ENCODE assay signal across 12 cellular contexts in the genomic region with DNA sequence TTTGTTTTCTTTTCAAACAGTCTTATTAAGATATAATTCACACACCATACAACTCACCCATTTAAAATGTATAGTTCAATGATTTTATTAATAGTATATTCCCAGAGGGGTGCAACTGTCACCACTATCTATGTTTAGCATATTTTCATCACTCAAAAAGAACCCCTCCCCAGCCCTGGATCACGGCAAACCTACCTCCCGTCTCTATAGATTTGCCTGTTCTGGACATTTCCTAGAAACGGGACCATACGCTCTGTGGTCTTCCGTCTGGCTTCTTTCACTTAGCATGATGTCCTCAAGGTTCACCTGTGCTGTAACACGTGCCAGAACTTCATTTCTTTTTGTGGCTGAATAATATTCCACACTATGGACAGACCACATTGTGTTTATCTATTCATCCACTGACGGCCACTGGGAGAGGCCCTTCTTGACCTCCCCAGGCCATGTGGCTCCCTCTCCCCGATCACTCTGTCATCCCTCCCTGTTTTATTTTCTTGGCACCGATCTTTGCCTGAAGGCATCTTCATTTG. TPM values are rescaled to one million over a fixed set of nuclear protein-coding genes. Genes with fewer than 3 reads are reported as not detected.
DNase-seq lines count a peak whose midpoint lies in the region; ATAC-seq and TF ChIP-seq lines count a peak whose summit lies in the region.
"Had no signal": no experiment of that assay in that cellular context is flagged by ENCODE, and none has a peak within 500 bp of the region (broad histone marks: within the 10 kb centered on the region; RNA-seq: fewer than 3 reads in every experiment).

No MANE protein-coding gene starts in this region.

- peak overlapping the region; percentile 95 for H3K27ac ChIP-seq in CD8-positive, alpha-beta memory T cell (ENCODE audit: low read depth, low read length)
- H3K27ac ChIP-seq in dorsolateral prefrontal cortex (peak overlapping the region in 36 of 59 donors; percentile 0 to 77 (median 60)), rectal smooth muscle tissue (ENCODE audit: low read depth, low read length) (no peak overlapping the region)

- H3K9me2 ChIP-seq in Loucy (replicated peaks; ENCODE audit: low read depth, low read length): no peaks in the 10 kb centered on the region

- no peaks in the 10 kb centered on the region for H3K27me3 Mint-ChIP-seq in CD8-positive, alpha-beta memory T cell

- no peaks in the 10 kb centered on the region for H3K9me3 Mint-ChIP-seq in CD8-positive, alpha-beta memory T cell

- peak overlapping the region; percentile 89 for H3K4me2 ChIP-seq in Loucy (ENCODE audit: low read depth, low read length, poor library complexity, severe bottlenecking)

- DNase-seq in CD8-positive, alpha-beta memory T cell: peak in 1 of 5 donors; percentile 9
- DNase-seq in dorsolateral prefrontal cortex: no peak
- DNase-seq in NCI-H510A (lab: John Stamatoyannopoulos, UW): no peak
- no peak for DNase-seq in COLO829 (ENCODE audit: low spot score)
- DNase-seq in left lobe of liver (ENCODE audit: low spot score): no peak
- no peak for DNase-seq in NCI-H510A treated with DMSO at 0.1 percent for 48 hours (lab: John Stamatoyannopoulos, UW)
- DNase-seq: NCI-H1417 treated with DMSO at 0.1 percent for 48 hours had no signal

- H2AFZ ChIP-seq in Loucy (ENCODE audit: low read length): no peak overlapping the region

- no peak for TF ChIP-seq CTCF in Loucy (conservative IDR thresholded peaks at IDR 0.05; ENCODE audit: low read length)
- no peak for TF ChIP-seq CTCF in dorsolateral prefrontal cortex (IDR thresholded peaks at IDR 0.05 in 54 of 56, conservative IDR thresholded peaks at IDR 0.05 in 2 of 56; ENCODE audit: low read depth in 1 of 56, partially characterized antibody in 56 of 56)

- peaks cover 0 to 6% (median 3%) of the 10 kb centered on the region in 3 donors for H3K36me3 Mint-ChIP-seq in CD8-positive, alpha-beta memory T cell

- peak overlapping the region; percentile 63 for H3K4me3 ChIP-seq in CD8-positive, alpha-beta memory T cell (ENCODE audit: low read length)
- H3K4me3 ChIP-seq in Loucy (ENCODE audit: low read length, poor library complexity, severe bottlenecking) (peak overlapping the region; percentile 73), dorsolateral prefrontal cortex (peak overlapping the region in 9 of 59 donors; percentile 1 to 42 (median 19)), rectal smooth muscle tissue (ENCODE audit: low read length) (peak overlapping the region; percentile 43)

- POLR2A ChIA-PET in CD8-positive, alpha-beta memory T cell (lab: Charles Lee): interaction anchor here (1.9 kb wide), 1 partner anchor 53 kb away, joined by 4 read pairs; no protein-coding TSS in a partner anchor

- CTCF ChIA-PET in CD8-positive, alpha-beta memory T cell (lab: Charles Lee): no interaction called here

- peaks cover 17% of the 10 kb centered on the region; the same call in 1 of the 2 replicates for H3F3A ChIP-seq in Loucy (ENCODE audit: low read depth)

- H3K79me2 ChIP-seq in Loucy (ENCODE audit: insufficient read depth, low read length): peaks cover 94% of the 10 kb centered on the region

- intact Hi-C loops in dorsolateral prefrontal cortex (cut with DNase I): no loop called here

- H3K9me3 ChIP-seq in CD8-positive, alpha-beta memory T cell (ENCODE audit: low read length): no peaks in the 10 kb centered on the region
- H3K9me3 ChIP-seq in Loucy (ENCODE audit: insufficient read depth, low read depth, low read length): no peaks in the 10 kb centered on the region
- H3K9me3 ChIP-seq: breast epithelium, vagina had no signal

- peaks cover 49% of the 10 kb centered on the region for H3K4me1 ChIP-seq in CD8-positive, alpha-beta memory T cell (ENCODE audit: insufficient read depth, low read length)
- peaks cover 96% of the 10 kb centered on the region for H3K4me1 ChIP-seq in Loucy (ENCODE audit: insufficient read depth, low read length, poor library complexity, severe bottlenecking)
- peaks cover 2% of the 10 kb centered on the region for H3K4me1 ChIP-seq in rectal smooth muscle tissue (ENCODE audit: control insufficient read depth, insufficient read depth, low read length)

- no peaks in the 10 kb centered on the region for H3K36me3 ChIP-seq in CD8-positive, alpha-beta memory T cell (ENCODE audit: insufficient read depth, low read length)
- H3K36me3 ChIP-seq in Loucy (ENCODE audit: insufficient read depth, low read length) (no peaks in the 10 kb centered on the region), rectal smooth muscle tissue (ENCODE audit: control insufficient read depth, insufficient read depth, low read length) (no peaks in the 10 kb centered on the region)
- H3K36me3 ChIP-seq: breast epithelium, vagina had no signal

- no peaks in the 10 kb centered on the region for H4K20me1 ChIP-seq in Loucy (ENCODE audit: insufficient read depth, low read length, poor library complexity, severe bottlenecking)

- H3K4me3 Mint-ChIP-seq in CD8-positive, alpha-beta memory T cell: peak overlapping the region; percentile 84 to 96 (median 86)

- H3K9ac ChIP-seq in Loucy (ENCODE audit: low read depth, low read length, poor library complexity, severe bottlenecking) (peak overlapping the region; percentile 95), rectal smooth muscle tissue (ENCODE audit: low read length) (no peak overlapping the region)

- H3K27me3 ChIP-seq in CD8-positive, alpha-beta memory T cell (ENCODE audit: insufficient read depth, low read length, poor library complexity, severe bottlenecking): no peaks in the 10 kb centered on the region
- H3K27me3 ChIP-seq in Loucy (ENCODE audit: insufficient read depth, low read length, poor library complexity, severe bottlenecking): no peaks in the 10 kb centered on the region
- H3K27me3 ChIP-seq in dorsolateral prefrontal cortex: no peaks in the 10 kb centered on the region
- no peaks in the 10 kb centered on the region for H3K27me3 ChIP-seq in rectal smooth muscle tissue (ENCODE audit: control insufficient read depth, insufficient read depth, low read length)
- H3K27me3 ChIP-seq: breast epithelium, vagina had no signal

- H3K27ac Mint-ChIP-seq in CD8-positive, alpha-beta memory T cell: peak overlapping the region; percentile 94 to 100 (median 99)

- ATAC-seq in left lobe of liver: no peak
- ATAC-seq: Panc1 had no signal

- peaks cover 43 to 66% (median 45%) of the 10 kb centered on the region in 3 donors for H3K4me1 Mint-ChIP-seq in CD8-positive, alpha-beta memory T cell

RNA-seq across cellular contexts. Expression of a gene that starts 56.4 kb away (rescaled TPM):
- total RNA-seq in CD8-positive, alpha-beta memory T cell: 10 to 100 TPM; 18.5 to 19.8 TPM
- polyA plus RNA-seq in CD8-positive, alpha-beta memory T cell: 33.7 TPM
- total RNA-seq in dorsolateral prefrontal cortex (100 to 1,000 TPM; 128 to 330 (median 245) TPM), left lobe of liver (58.7 TPM)
